In the genomic region with DNA sequence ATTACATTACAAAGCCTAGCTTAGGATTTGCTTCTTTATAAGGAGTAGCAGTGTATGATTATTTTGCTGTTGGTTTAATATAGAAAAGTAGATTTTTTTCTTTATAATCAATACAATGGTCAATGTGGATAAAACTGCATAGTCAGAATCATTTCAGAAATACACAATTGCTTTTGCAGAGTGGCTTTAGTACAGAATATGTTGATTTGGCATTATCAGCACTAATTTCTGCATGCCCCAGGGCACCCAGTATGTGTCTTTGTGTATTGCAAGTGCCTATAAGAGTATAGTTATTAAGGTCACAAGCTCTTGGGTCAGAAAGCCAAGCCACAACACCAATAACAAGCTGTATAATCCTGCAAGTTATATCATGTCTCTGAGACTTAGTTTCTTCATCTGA, we compare ENCODE assay signal across 25 cellular contexts.
"Had no signal": no experiment of that assay in that cellular context is flagged by ENCODE, and none has a peak within 500 bp of the region (broad histone marks: within the 10 kb centered on the region; RNA-seq: fewer than 3 reads in every experiment).

No MANE protein-coding gene starts in this region.

- ATAC-seq: left colon; left lung; natural killer cell; stimulated activated effector memory CD8-positive, alpha-beta T cell treated with anti-CD3 and anti-CD28 coated beads, Interleukin-12 subunit alpha, Interleukin-12 subunit beta, amount 100 ng/mL, for 72 hours; stimulated activated naive CD8-positive, alpha-beta T cell treated with anti-CD3 and anti-CD28 coated beads, Interleukin-15, amount 100 ng/mL, for 72 hours had no signal

- H3K27me3 ChIP-seq: left lung, ovary, right atrium auricular region, transverse colon, upper lobe of left lung, vagina had no signal

- H3K4me1 Mint-ChIP-seq: naive B cell had no signal

- H3K36me3 Mint-ChIP-seq: immature natural killer cell; mesothelial cell of epicardium; naive B cell; natural killer cell; stimulated activated effector memory CD8-positive, alpha-beta T cell treated with anti-CD3 and anti-CD28 coated beads, Interleukin-12 subunit alpha, Interleukin-12 subunit beta, amount 100 ng/mL, for 72 hours had no signal

- H3K27ac ChIP-seq: left lung, ovary, skin epidermis, transverse colon, upper lobe of left lung, vagina had no signal

- H3K9me3 ChIP-seq: left lung, ovary, right atrium auricular region, transverse colon, upper lobe of left lung, vagina had no signal

- DNase-seq: hippocampal formation; immature natural killer cell; kidney; left colon; left lung; mesendoderm; naive B cell; natural killer cell; ovary; stimulated activated CD4-positive, alpha-beta T cell treated with anti-CD3 and anti-CD28 coated beads, Interleukin-12 subunit alpha, Interleukin-12 subunit beta, amount 100 ng/mL, for 4 hours; stimulated activated CD4-positive, alpha-beta T cell treated with anti-CD3 and anti-CD28 coated beads, Interleukin-15, amount 100 ng/mL, for 24 hours; stimulated activated CD4-positive, alpha-beta T cell treated with anti-CD3 and anti-CD28 coated beads, Interleukin-2, amount 100 ng/mL, for 24 hours; stimulated activated CD4-positive, alpha-beta T cell treated with anti-CD3 and anti-CD28 coated beads, Interleukin-4, amount 100 ng/mL, for 1 hour; stimulated activated naive CD4-positive, alpha-beta T cell treated with Interleukin-2 at 50 U/mL for 16 hours; stimulated activated naive CD8-positive, alpha-beta T cell treated with anti-CD3 and anti-CD28 coated beads, Interleukin-15, amount 100 ng/mL, for 72 hours; transverse colon; upper lobe of left lung had no signal

- H3K27ac Mint-ChIP-seq: mesothelial cell of epicardium; natural killer cell; progenitor cell of endocrine pancreas; stimulated activated effector memory CD8-positive, alpha-beta T cell treated with anti-CD3 and anti-CD28 coated beads, Interleukin-12 subunit alpha, Interleukin-12 subunit beta, amount 100 ng/mL, for 72 hours; stimulated activated naive CD8-positive, alpha-beta T cell treated with anti-CD3 and anti-CD28 coated beads, Interleukin-15, amount 100 ng/mL, for 72 hours had no signal

- H3K4me3 ChIP-seq: left lung, lung, ovary, right atrium auricular region, skin epidermis, transverse colon, upper lobe of left lung, vagina had no signal

- H3K9me3 Mint-ChIP-seq: immature natural killer cell; mesothelial cell of epicardium; naive B cell; natural killer cell; neural crest cell; stimulated activated effector memory CD8-positive, alpha-beta T cell treated with anti-CD3 and anti-CD28 coated beads, Interleukin-12 subunit alpha, Interleukin-12 subunit beta, amount 100 ng/mL, for 72 hours; stimulated activated naive CD8-positive, alpha-beta T cell treated with anti-CD3 and anti-CD28 coated beads, Interleukin-15, amount 100 ng/mL, for 72 hours had no signal

- H3K27me3 Mint-ChIP-seq: progenitor cell of endocrine pancreas; stimulated activated naive CD8-positive, alpha-beta T cell treated with anti-CD3 and anti-CD28 coated beads, Interleukin-15, amount 100 ng/mL, for 72 hours had no signal

- H3K4me3 Mint-ChIP-seq: immature natural killer cell; mesothelial cell of epicardium; naive B cell; natural killer cell; neural crest cell; stimulated activated effector memory CD8-positive, alpha-beta T cell treated with anti-CD3 and anti-CD28 coated beads, Interleukin-12 subunit alpha, Interleukin-12 subunit beta, amount 100 ng/mL, for 72 hours; stimulated activated naive CD8-positive, alpha-beta T cell treated with anti-CD3 and anti-CD28 coated beads, Interleukin-15, amount 100 ng/mL, for 72 hours had no signal

- H3K36me3 ChIP-seq: left lung, ovary, right atrium auricular region, transverse colon, upper lobe of left lung, vagina had no signal
